Comparison of ENCODE assay signal across 21 cellular contexts in the genomic region with DNA sequence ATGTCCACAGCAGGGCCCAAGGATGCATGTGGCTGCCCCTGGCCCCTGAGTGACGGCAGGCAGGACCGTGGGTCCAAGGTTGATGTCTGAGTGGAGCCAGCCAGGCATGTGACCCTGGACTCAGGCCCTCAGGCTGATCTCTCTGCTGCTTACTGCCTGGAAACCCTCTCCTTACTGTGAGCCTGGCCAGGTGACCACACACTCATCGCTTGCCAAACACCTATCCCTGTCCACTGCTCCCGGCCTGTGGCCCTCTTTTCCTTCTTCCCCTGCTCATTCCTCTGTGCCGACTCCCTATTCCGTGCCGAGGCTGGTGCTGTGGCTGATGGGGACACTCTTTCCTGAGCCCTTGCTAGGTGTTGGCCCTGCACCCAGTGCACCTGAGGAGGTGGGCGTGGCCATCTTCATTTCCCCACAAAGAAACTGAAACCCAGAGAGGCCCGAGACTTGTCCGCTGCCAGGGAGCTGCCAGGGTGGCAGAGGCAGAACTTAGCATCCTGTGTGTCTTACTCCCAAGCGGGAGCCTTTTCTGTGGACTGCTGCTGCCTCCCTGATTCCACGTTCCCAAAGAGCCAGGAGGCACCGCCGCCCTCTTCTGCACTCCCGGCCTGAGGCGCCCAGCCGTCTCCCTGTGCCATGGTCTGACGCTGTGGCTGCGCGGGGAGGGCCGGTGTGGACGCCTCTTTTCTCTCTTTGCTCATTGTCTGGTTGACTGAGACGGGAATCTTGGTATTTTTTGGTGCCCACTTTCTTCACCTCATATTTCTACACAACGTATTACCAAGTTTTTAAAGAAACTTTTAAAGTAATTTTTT. TPM values are rescaled to one million over a fixed set of nuclear protein-coding genes. Genes with fewer than 3 reads are reported as not detected.
DNase-seq lines count a peak whose midpoint lies in the region; ATAC-seq, FAIRE-seq and TF ChIP-seq lines count a peak whose summit lies in the region.
"Had no signal": no experiment of that assay in that cellular context is flagged by ENCODE, and none has a peak within 500 bp of the region (broad histone marks: within the 10 kb centered on the region; RNA-seq: fewer than 3 reads in every experiment).

No MANE protein-coding gene starts in this region.

- peaks cover 27% of the 10 kb centered on the region for H3K27me3 Mint-ChIP-seq in WTC11 (ENCODE audit: low read depth)
- H3K27me3 Mint-ChIP-seq: CD4-positive, alpha-beta memory T cell had no signal

- H3K27ac ChIP-seq in IMR-90 (ENCODE audit: insufficient read depth, low read length) (no peak overlapping the region), HepG2 (ENCODE audit: extremely low read length, insufficient read depth, low read length) (no peak overlapping the region), uterus (no peak overlapping the region)
- H3K27ac ChIP-seq: BLaER1, Peyer's patch had no signal

- no peak overlapping the region for H3K23ac ChIP-seq in IMR-90 (ENCODE audit: low read depth, low read length)

- H3K27ac Mint-ChIP-seq in WTC11, result peak overlapping the region; percentile 37; the same call in 1 of the 2 replicates

- no peak overlapping the region for H4K8ac ChIP-seq in IMR-90 (ENCODE audit: low read depth in 2 of 2, low read length in 2 of 2)

- H3K4me3 ChIP-seq in IMR-90 (ENCODE audit: insufficient read depth, low read depth, low read length), result no peak overlapping the region
- peak overlapping the region in 1 of 3 experiments; percentile 13; a peak in 1 of 6 replicates for H3K4me3 ChIP-seq in HepG2 (replicated peaks in 1 of 3; ENCODE audit: insufficient read depth in 1 of 3, low read depth in 2 of 3, low read length in 3 of 3)
- no peak overlapping the region for H3K4me3 ChIP-seq in uterus
- H3K4me3 ChIP-seq: BLaER1, Peyer's patch had no signal

- dilution Hi-C loops in IMR-90 (cut with HindIII; ENCODE audit: low sequenced_read_pairs, unreplicated experiment), result no loop called here

- H3K9ac ChIP-seq in IMR-90 (ENCODE audit: low read depth, low read length) (no peak overlapping the region), HepG2 (ENCODE audit: insufficient read depth, low read depth, low read length) (no peak overlapping the region)
- H3K9ac ChIP-seq: BLaER1 had no signal

- H2AK9ac ChIP-seq in IMR-90 (replicated peaks; ENCODE audit: low read depth, low read length, poor library complexity), result peak overlapping the region; percentile 55

- TF ChIP-seq EP300 in HepG2 (IDR thresholded peaks at IDR 0.05; ENCODE audit: low read depth in 2 of 2, low read length in 2 of 2) (no peak), HepG2 (CRISPR knock-in tag; IDR thresholded peaks at IDR 0.05; ENCODE audit: borderline replicate concordance) (no peak)

- H4K20me1 ChIP-seq in IMR-90 (ENCODE audit: insufficient read depth, low read length), result no peaks in the 10 kb centered on the region; the same call in 1 of the 2 replicates
- H4K20me1 ChIP-seq in HepG2 (ENCODE audit: insufficient read depth, low read length), result no peaks in the 10 kb centered on the region
- H4K20me1 ChIP-seq: BLaER1 had no signal

- intact Hi-C loops in IMR-90 (cut with micrococcal nuclease), result no loop called here
- intact Hi-C loops in HepG2 (cut with micrococcal nuclease; ENCODE audit: unreplicated experiment), result no loop called here
- intact Hi-C loops in posterior vena cava (cut with DNase I), result no loop called here
- intact Hi-C loops in uterus (cut with DNase I; ENCODE audit: low total_unique reads), result no loop called here

- H3K4me3 Mint-ChIP-seq in WTC11, result no peak overlapping the region
- H3K4me3 Mint-ChIP-seq: CD4-positive, alpha-beta memory T cell had no signal

- no peak overlapping the region for H4K91ac ChIP-seq in IMR-90 (ENCODE audit: insufficient read depth, low read depth, low read length)

- H3K27me3 ChIP-seq in IMR-90 (ENCODE audit: control insufficient read depth, insufficient read depth, low read length), result peaks cover 14% of the 10 kb centered on the region
- H3K27me3 ChIP-seq in HepG2 (ENCODE audit: control insufficient read depth in 1 of 2, insufficient read depth in 2 of 2, low read length in 2 of 2), result peaks cover 8 to 52% of the 10 kb centered on the region in 2 experiments
- no peaks in the 10 kb centered on the region for H3K27me3 ChIP-seq in uterus
- H3K27me3 ChIP-seq: Peyer's patch had no signal

- 86% methylated on average over 15 of the region's 24 CpGs; no CpG with 5 or more reads in 1 of the 2 experiments for WGBS in IMR-90 (ENCODE audit: extremely low coverage in 2 of 2, insufficient read length in 1 of 2), 2 experiments
- 50% methylated on average over 19 of the region's 24 CpGs for WGBS in HepG2 (ENCODE audit: low lambda C conversion rate)

- TF ChIP-seq CTCF in IMR-90 (conservative IDR thresholded peaks at IDR 0.05; ENCODE audit: low read depth, low read length) (no peak), WTC11 (IDR thresholded peaks at IDR 0.05) (no peak), HepG2 (CRISPR knock-in tag; IDR thresholded peaks at IDR 0.05) (no peak), uterus (IDR thresholded peaks at IDR 0.05) (no peak)

- H3K36me3 ChIP-seq in IMR-90 (ENCODE audit: control insufficient read depth, insufficient read depth, low read length), result no peaks in the 10 kb centered on the region
- no peaks in the 10 kb centered on the region for H3K36me3 ChIP-seq in HepG2 (replicated peaks in 1 of 2; ENCODE audit: control insufficient read depth in 1 of 2, insufficient read depth in 2 of 2, low read length in 2 of 2)
- H3K36me3 ChIP-seq in uterus, result no peaks in the 10 kb centered on the region
- H3K36me3 ChIP-seq: BLaER1, Peyer's patch had no signal

- TF ChIP-seq POLR2A in IMR-90 (IDR thresholded peaks at IDR 0.05; ENCODE audit: low read depth, low read length) (no peak), HepG2 (IDR thresholded peaks at IDR 0.05; ENCODE audit: insufficient read depth in 1 of 2, low read depth in 2 of 2, low read length in 2 of 2) (no peak), uterus (IDR thresholded peaks at IDR 0.05) (no peak), GM18505 (IDR thresholded peaks at IDR 0.05; ENCODE audit: borderline replicate concordance, extremely low read depth, insufficient read depth, insufficient read length) (no peak)

- H4K5ac ChIP-seq in IMR-90 (ENCODE audit: low read depth, low read length), result no peak overlapping the region

- no peak for TF ChIP-seq RAD21 in IMR-90 (IDR thresholded peaks at IDR 0.05; ENCODE audit: low read length)
- no peak for TF ChIP-seq RAD21 in HepG2 (CRISPR knock-in tag; IDR thresholded peaks at IDR 0.05)

- in situ Hi-C loops in IMR-90 (cut with MboI; ENCODE audit: low sequenced_read_pairs) (no loop called here), HepG2 (cut with HindIII; ENCODE audit: extremely low pct_ligation_motif_present, low pct_unique_long_range_greater_than_20kb) (no loop called here)

- no peak overlapping the region for H2BK5ac ChIP-seq in IMR-90 (ENCODE audit: low read depth, low read length, poor library complexity, severe bottlenecking)

- no peaks in the 10 kb centered on the region for H3K36me3 Mint-ChIP-seq in WTC11
- H3K36me3 Mint-ChIP-seq: CD4-positive, alpha-beta memory T cell had no signal

- H2BK15ac ChIP-seq in IMR-90 (ENCODE audit: low read depth, low read length), result no peak overlapping the region

- H3K9me3 Mint-ChIP-seq in WTC11, result no peaks in the 10 kb centered on the region
- H3K9me3 Mint-ChIP-seq: CD4-positive, alpha-beta memory T cell had no signal

- BruUV-seq in IMR-90 (replicated peaks; lab: Mats Ljungman, UMichigan), result no TSS peak
- BruUV-seq in HepG2 (replicated peaks; lab: Mats Ljungman, UMichigan), result no TSS peak

- H3K9me3 ChIP-seq in IMR-90 (ENCODE audit: control insufficient read depth, insufficient read depth, low read length), result no peaks in the 10 kb centered on the region
- H3K9me3 ChIP-seq in HepG2 (ENCODE audit: low read length), result no peaks in the 10 kb centered on the region
- H3K9me3 ChIP-seq in uterus, result no peaks in the 10 kb centered on the region
- H3K9me3 ChIP-seq: BLaER1, Peyer's patch had no signal

- H2BK120ac ChIP-seq in IMR-90 (ENCODE audit: low read depth, low read length), result no peak overlapping the region

- H3K18ac ChIP-seq in IMR-90 (ENCODE audit: low read depth, low read length), result no peak overlapping the region

- no peak overlapping the region for H3K56ac ChIP-seq in IMR-90 (ENCODE audit: extremely low read depth, insufficient read depth, low read length)

- no peak overlapping the region for H2BK20ac ChIP-seq in IMR-90 (ENCODE audit: low read depth, low read length)

- CTCF ChIA-PET in IMR-90 (lab: Yijun Ruan, JAX) (interaction anchor here (0.8 kb wide), 1 partner anchor 238 kb away, joined by 3 read pairs; no protein-coding TSS in a partner anchor), WTC11 (lab: Charles Lee) (interaction anchor here (1.4 to 1.9 kb wide), 2 partner anchors 16 to 21 kb away, joined by 3 to 12 read pairs; no protein-coding TSS in a partner anchor), HepG2 (lab: Yijun Ruan, JAX; ENCODE audit: low intra/inter-chr PET ratio, low total read pairs) (no interaction called here)

- POLR2A ChIA-PET in IMR-90 (lab: Charles Lee; ENCODE audit: unreplicated experiment) (no interaction called here), WTC11 (lab: Charles Lee) (no interaction called here), HepG2 (lab: Yijun Ruan, JAX) (interaction anchor here (0.7 kb wide), 1 partner anchor 44 kb away, joined by 3 read pairs; no protein-coding TSS in a partner anchor)

- H3K4me2 ChIP-seq in IMR-90 (ENCODE audit: low read depth, low read length) (no peak overlapping the region), HepG2 (ENCODE audit: low read depth, low read length) (peak overlapping the region; percentile 32)
- H3K4me2 ChIP-seq: BLaER1 had no signal

- H3K4me1 Mint-ChIP-seq in WTC11, result peaks cover 11% of the 10 kb centered on the region

- no peak overlapping the region for H3K14ac ChIP-seq in IMR-90 (replicated peaks; ENCODE audit: low read depth, low read length)

- H3K4ac ChIP-seq in IMR-90 (ENCODE audit: low read depth, low read length), result no peak overlapping the region

- no peak for FAIRE-seq in HepG2 (lab: Jason Lieb, UNC)
- FAIRE-seq: GM12891 had no signal

- H2AFZ ChIP-seq in IMR-90 (replicated peaks; ENCODE audit: low read length, poor library complexity) (no peak overlapping the region), HepG2 (ENCODE audit: low read length) (no peak overlapping the region)

- DNase-seq in IMR-90, result no peak
- no peak for DNase-seq in WTC11 (ENCODE audit: low spot score)
- no peak for DNase-seq in HepG2 (ENCODE audit: low spot score)
- peak; percentile 53 for DNase-seq in posterior vena cava (ENCODE audit: low spot score)
- DNase-seq in DMS153 treated with DMSO at 0.1 percent for 48 hours (lab: John Stamatoyannopoulos, UW; ENCODE audit: unreplicated experiment), result no peak
- DNase-seq in uterus, result no peak
- DNase-seq: Calu3; CD4-positive, alpha-beta memory T cell; KG1; NCI-H1417; NCI-H187; NCI-H226; NCI-H524 treated with DMSO at 0.1 percent for 48 hours; Right ventricle myocardium superior had no signal

- H3K79me2 ChIP-seq in HepG2 (ENCODE audit: insufficient read depth, low read length), result no peaks in the 10 kb centered on the region

- ATAC-seq in IMR-90 (ENCODE audit: low read depth) (no peak), WTC11 (no peak), HepG2 (peak; percentile 57), GM18505 (IDR thresholded peaks at IDR 0.05; ENCODE audit: unreplicated experiment) (no peak), GM19395 (IDR thresholded peaks at IDR 0.05; ENCODE audit: unreplicated experiment) (no peak)
- ATAC-seq: HCT116 had no signal

- H2AK5ac ChIP-seq in IMR-90 (ENCODE audit: low read depth, low read length), result no peak overlapping the region

- H3K4me1 ChIP-seq in IMR-90 (ENCODE audit: control insufficient read depth, insufficient read depth, low read length), result peaks cover 2% of the 10 kb centered on the region; the same call in 1 of the 2 replicates
- peaks cover 41% of the 10 kb centered on the region for H3K4me1 ChIP-seq in HepG2 (ENCODE audit: insufficient read depth, low read length)
- peaks cover 0 to 6% of the 10 kb centered on the region in 2 donors for H3K4me1 ChIP-seq in uterus

- H3K9me1 ChIP-seq in IMR-90 (ENCODE audit: insufficient read depth, low read length), result no peaks in the 10 kb centered on the region

- H3K79me1 ChIP-seq in IMR-90 (ENCODE audit: low read depth in 1 of 2, low read length in 2 of 2), result no peaks in the 10 kb centered on the region

RNA-seq across cellular contexts. Expression of a gene that starts 11.2 kb away (rescaled TPM):
- 63.8 and 64.4 TPM in 2 replicates for total RNA-seq in IMR-90 (2012; rRNA removed)
- polyA plus RNA-seq in IMR-90 (2012; rRNA removed), result 70.1 and 73.8 TPM in 2 replicates
- 35.3 and 42.3 TPM in 2 replicates for polyA plus RNA-seq in IMR-90 (2012; cell fraction: cytosol; rRNA removed)
- 35.1 and 60.0 TPM in 2 replicates for polyA plus RNA-seq in IMR-90 (2012; cell fraction: nucleus; rRNA removed; ENCODE audit: low replicate concordance)
- total RNA-seq in WTC11 (2021), result 77.8 to 87.3 TPM (median 82.5 TPM) in 3 replicates
- 38.1 and 46.7 TPM in 2 replicates for total RNA-seq in HepG2 (2016; rRNA removed; fragmentation: Illumina TruSeq; extraction: Trizol)
- 16.3 and 17.2 TPM in 2 replicates for total RNA-seq in HepG2 (2016; cell fraction: cytosol; rRNA removed; fragmentation: Illumina TruSeq; extraction: Trizol; ENCODE audit: low read depth)
- 36.0 and 47.6 TPM in 2 replicates for total RNA-seq in HepG2 (2016; cell fraction: insoluble cytoplasmic fraction; rRNA removed; fragmentation: Illumina TruSeq; extraction: Trizol)
- 24.2 and 25.2 TPM in 2 replicates for total RNA-seq in HepG2 (2016; cell fraction: membrane; rRNA removed; fragmentation: Illumina TruSeq; extraction: Trizol)
- 34.8 and 37.0 TPM in 2 replicates for total RNA-seq in HepG2 (2016; cell fraction: nucleus; rRNA removed; fragmentation: Illumina TruSeq; extraction: Trizol)
- 40.3 and 45.1 TPM in 2 replicates for polyA plus RNA-seq in HepG2 (2011; rRNA removed)
- polyA plus RNA-seq in HepG2 (2011; cell fraction: cytosol; rRNA removed), result 34.5 and 42.3 TPM in 2 replicates
- polyA plus RNA-seq in HepG2 (2011; cell fraction: nucleus; rRNA removed), result 33.3 and 33.4 TPM in 2 replicates
- polyA plus RNA-seq in HepG2 (2012), result 27.9 and 28.2 TPM in 2 replicates
- polyA plus RNA-seq in HepG2 (2016; cell fraction: cytosol; fragmentation: Illumina TruSeq; extraction: Trizol; ENCODE audit: low read depth), result 3.3 and 5.5 TPM in 2 replicates
- 45.3 and 46.1 TPM in 2 replicates for polyA plus RNA-seq in HepG2 (2016; cell fraction: insoluble cytoplasmic fraction; fragmentation: Illumina TruSeq; extraction: Trizol; ENCODE audit: low read depth)
- 12.0 and 14.1 TPM in 2 replicates for polyA plus RNA-seq in HepG2 (2016; cell fraction: membrane; fragmentation: Illumina TruSeq; extraction: Trizol; ENCODE audit: low read depth)
- polyA plus RNA-seq in HepG2 (2016; cell fraction: nucleus; fragmentation: Illumina TruSeq; extraction: Trizol; ENCODE audit: insufficient read depth, low read depth), result 33.1 and 33.8 TPM in 2 replicates
- 65.3 and 74.2 TPM in 2 replicates for polyA minus RNA-seq in HepG2 (2011; rRNA and poly(A)+ RNA removed; ENCODE audit: low replicate concordance)
- polyA minus RNA-seq in HepG2 (2011; cell fraction: cytosol; rRNA and poly(A)+ RNA removed), result 36.1 and 36.8 TPM in 2 replicates
- 55.2 and 60.3 TPM in 2 replicates for polyA minus RNA-seq in HepG2 (2011; cell fraction: nucleus; rRNA and poly(A)+ RNA removed)
- 10 to 100 TPM; 38.7 to 38.9 TPM for total RNA-seq in posterior vena cava
- 10 to 100 TPM; 10.8 to 57.9 (median 33.9) TPM for total RNA-seq in uterus

RNA-seq across cellular contexts. Expression of a gene that starts 38.9 kb away (rescaled TPM):
- total RNA-seq in IMR-90 (2012; rRNA removed) (not detected in 2 replicates), WTC11 (2021) (0.23 to 0.41 TPM in 2 of 3 replicates, not detected in the other), HepG2 (2016; rRNA removed; fragmentation: Illumina TruSeq; extraction: Trizol) (not detected in 2 replicates), posterior vena cava (not detected), uterus (under 1 TPM in 2 of 4 donors, not detected in 2; 0.21 to 0.46 TPM)
- polyA plus RNA-seq in IMR-90 (2012; rRNA removed) (not detected in 2 replicates), HepG2 (2011; rRNA removed) (0.07 TPM in 1 of 2 replicates, not detected in the other)
- not detected in 2 replicates for polyA plus RNA-seq in IMR-90 (2012; cell fraction: cytosol; rRNA removed)
- polyA plus RNA-seq in IMR-90 (2012; cell fraction: nucleus; rRNA removed; ENCODE audit: low replicate concordance), result not detected in 2 replicates
- not detected in 2 replicates for total RNA-seq in HepG2 (2016; cell fraction: cytosol; rRNA removed; fragmentation: Illumina TruSeq; extraction: Trizol; ENCODE audit: low read depth)
- not detected in 2 replicates for total RNA-seq in HepG2 (2016; cell fraction: insoluble cytoplasmic fraction; rRNA removed; fragmentation: Illumina TruSeq; extraction: Trizol)
- total RNA-seq in HepG2 (2016; cell fraction: membrane; rRNA removed; fragmentation: Illumina TruSeq; extraction: Trizol), result not detected in 2 replicates
- total RNA-seq in HepG2 (2016; cell fraction: nucleus; rRNA removed; fragmentation: Illumina TruSeq; extraction: Trizol), result not detected in 2 replicates
- polyA plus RNA-seq in HepG2 (2011; cell fraction: cytosol; rRNA removed), result 0.07 TPM in 1 of 2 replicates, not detected in the other
- polyA plus RNA-seq in HepG2 (2011; cell fraction: nucleus; rRNA removed), result 0.29 TPM in 1 of 2 replicates, not detected in the other
- polyA plus RNA-seq in HepG2 (2012), result not detected in 2 replicates
- polyA plus RNA-seq in HepG2 (2016; cell fraction: cytosol; fragmentation: Illumina TruSeq; extraction: Trizol; ENCODE audit: low read depth), result not detected in 2 replicates
- polyA plus RNA-seq in HepG2 (2016; cell fraction: insoluble cytoplasmic fraction; fragmentation: Illumina TruSeq; extraction: Trizol; ENCODE audit: low read depth), result not detected in 2 replicates
- polyA plus RNA-seq in HepG2 (2016; cell fraction: membrane; fragmentation: Illumina TruSeq; extraction: Trizol; ENCODE audit: low read depth), result not detected in 2 replicates
- not detected in 2 replicates for polyA plus RNA-seq in HepG2 (2016; cell fraction: nucleus; fragmentation: Illumina TruSeq; extraction: Trizol; ENCODE audit: insufficient read depth, low read depth)
- polyA minus RNA-seq in HepG2 (2011; rRNA and poly(A)+ RNA removed; ENCODE audit: low replicate concordance), result not detected in 2 replicates
- not detected in 2 replicates for polyA minus RNA-seq in HepG2 (2011; cell fraction: cytosol; rRNA and poly(A)+ RNA removed)
- polyA minus RNA-seq in HepG2 (2011; cell fraction: nucleus; rRNA and poly(A)+ RNA removed), result not detected in 2 replicates
- total RNA-seq: A673, Calu3, Right ventricle myocardium superior had no signal
- polyA plus RNA-seq: CD4-positive, alpha-beta memory T cell had no signal

RNA-seq across cellular contexts. Expression of a gene that starts 39.2 kb away (rescaled TPM):
- total RNA-seq in IMR-90 (2012; rRNA removed) (0.36 and 0.56 TPM in 2 replicates), WTC11 (2021) (4.5 to 7.8 TPM (median 6.0 TPM) in 3 replicates), HepG2 (2016; rRNA removed; fragmentation: Illumina TruSeq; extraction: Trizol) (0.22 and 0.24 TPM in 2 replicates), posterior vena cava (1 to 10 TPM; 7.4 to 8.4 TPM), uterus (10 to 100 TPM in 3 of 4 donors, 1 to 10 TPM in 1; 5.4 to 16.7 (median 13.4) TPM)
- polyA plus RNA-seq in IMR-90 (2012; rRNA removed) (1.2 and 1.4 TPM in 2 replicates), HepG2 (2011; rRNA removed) (0.12 and 0.30 TPM in 2 replicates)
- polyA plus RNA-seq in IMR-90 (2012; cell fraction: cytosol; rRNA removed), result 0.14 and 0.92 TPM in 2 replicates
- polyA plus RNA-seq in IMR-90 (2012; cell fraction: nucleus; rRNA removed; ENCODE audit: low replicate concordance), result 2.8 and 3.8 TPM in 2 replicates
- not detected in 2 replicates for total RNA-seq in HepG2 (2016; cell fraction: cytosol; rRNA removed; fragmentation: Illumina TruSeq; extraction: Trizol; ENCODE audit: low read depth)
- 0.13 and 0.19 TPM in 2 replicates for total RNA-seq in HepG2 (2016; cell fraction: insoluble cytoplasmic fraction; rRNA removed; fragmentation: Illumina TruSeq; extraction: Trizol)
- total RNA-seq in HepG2 (2016; cell fraction: membrane; rRNA removed; fragmentation: Illumina TruSeq; extraction: Trizol), result 0.14 and 0.22 TPM in 2 replicates
- total RNA-seq in HepG2 (2016; cell fraction: nucleus; rRNA removed; fragmentation: Illumina TruSeq; extraction: Trizol), result 0.25 TPM in 1 of 2 replicates, not detected in the other
- polyA plus RNA-seq in HepG2 (2011; cell fraction: cytosol; rRNA removed), result 0.09 TPM in 2 replicates
- polyA plus RNA-seq in HepG2 (2011; cell fraction: nucleus; rRNA removed), result 0.69 and 1.4 TPM in 2 replicates
- polyA plus RNA-seq in HepG2 (2012), result 0.04 and 0.31 TPM in 2 replicates
- polyA plus RNA-seq in HepG2 (2016; cell fraction: cytosol; fragmentation: Illumina TruSeq; extraction: Trizol; ENCODE audit: low read depth), result 0.03 and 0.14 TPM in 2 replicates
- polyA plus RNA-seq in HepG2 (2016; cell fraction: insoluble cytoplasmic fraction; fragmentation: Illumina TruSeq; extraction: Trizol; ENCODE audit: low read depth), result 0.22 and 0.24 TPM in 2 replicates
- polyA plus RNA-seq in HepG2 (2016; cell fraction: membrane; fragmentation: Illumina TruSeq; extraction: Trizol; ENCODE audit: low read depth), result not detected in 2 replicates
- 0.19 and 0.61 TPM in 2 replicates for polyA plus RNA-seq in HepG2 (2016; cell fraction: nucleus; fragmentation: Illumina TruSeq; extraction: Trizol; ENCODE audit: insufficient read depth, low read depth)
- 0.72 and 3.2 TPM in 2 replicates for polyA minus RNA-seq in HepG2 (2011; rRNA and poly(A)+ RNA removed; ENCODE audit: low replicate concordance)
- 0.26 TPM in 1 of 2 replicates, not detected in the other for polyA minus RNA-seq in HepG2 (2011; cell fraction: cytosol; rRNA and poly(A)+ RNA removed)
- polyA minus RNA-seq in HepG2 (2011; cell fraction: nucleus; rRNA and poly(A)+ RNA removed), result 0.52 TPM in 1 of 2 replicates, not detected in the other
